In genomic region chr2:149928026-149928425, GRCh38 we compare ENCODE assay signal across 14 cellular contexts.
"Had no signal": no experiment of that assay in that cellular context is flagged by ENCODE, and none has a peak within 500 bp of the region (broad histone marks: within the 10 kb centered on the region; RNA-seq: fewer than 3 reads in every experiment).

No MANE protein-coding gene starts in this region.

- H3K4me1 ChIP-seq: esophagus squamous epithelium, spleen, testis had no signal

- H3K27ac ChIP-seq: esophagus squamous epithelium, spleen, testis had no signal

- DNase-seq: activated CD4-positive, CD25-positive, alpha-beta regulatory T cell treated with anti-CD3 and anti-CD28 coated beads, Interleukin-2, amount 50 U/mL, for 72 hours; activated naive CD4-positive, alpha-beta T cell; anterior cingulate cortex; cerebellar nuclear complex; effector CD8-positive, alpha-beta T cell; esophagus squamous epithelium; foreskin melanocyte; head of caudate nucleus; kidney glomerular epithelial cell; midbrain; spleen; T-helper 9 cell; testis had no signal

- H3K27me3 ChIP-seq: esophagus squamous epithelium, spleen, testis had no signal

- H3K36me3 ChIP-seq: esophagus squamous epithelium, spleen had no signal

- H3K4me3 ChIP-seq: esophagus squamous epithelium, spleen, testis had no signal

- ATAC-seq: sciatic nerve had no signal

- H3K9me3 ChIP-seq: esophagus squamous epithelium, spleen, testis had no signal
